ENCODE assay signal across 9 cellular contexts in genomic region chr1:20589331-20590312, GRCh38. TPM values are rescaled to one million over a fixed set of nuclear protein-coding genes. Genes with fewer than 3 reads are reported as not detected.
A peak's percentile ranks its signal among the peaks of the same experiment; 100 is the strongest.
DNase-seq lines count a peak whose midpoint lies in the region; ATAC-seq, FAIRE-seq and TF ChIP-seq lines count a peak whose summit lies in the region.
"Had no signal": no experiment of that assay in that cellular context is flagged by ENCODE, and none has a peak within 500 bp of the region (broad histone marks: within the 10 kb centered on the region; RNA-seq: fewer than 3 reads in every experiment).

No MANE protein-coding gene starts in this region.

- H3K4me1 ChIP-seq in ES-I3 (ENCODE audit: insufficient read depth, low read length), result no peaks in the 10 kb centered on the region
- peaks cover 29% of the 10 kb centered on the region for H3K4me1 ChIP-seq in osteoblast (ENCODE audit: insufficient read depth, low read length)

- H3K79me2 ChIP-seq in osteoblast (ENCODE audit: insufficient read depth, low read length), result no peaks in the 10 kb centered on the region

- ATAC-seq in GM21528 (IDR thresholded peaks at IDR 0.05; ENCODE audit: low FRiP score, unreplicated experiment), result no peak
- ATAC-seq in HG02970 (IDR thresholded peaks at IDR 0.05; ENCODE audit: low FRiP score, unreplicated experiment), result no peak

- no peaks in the 10 kb centered on the region for H4K20me1 ChIP-seq in osteoblast (ENCODE audit: insufficient read depth, low read length)

- intact Hi-C loops in cardiac septum (cut with DNase I), result no loop called here

- H3K27ac ChIP-seq in osteoblast (ENCODE audit: low read depth, low read length), result peak overlapping the region; percentile 3

- peak overlapping the region; percentile 86 for H2AFZ ChIP-seq in osteoblast (ENCODE audit: low read length)

- FAIRE-seq in GM12892 (lab: Jason Lieb, UNC), result no peak

- peak overlapping the region; percentile 56 for H3K4me3 ChIP-seq in osteoblast (ENCODE audit: insufficient read depth, low read length)

- H3K4me2 ChIP-seq in osteoblast (ENCODE audit: insufficient read depth, low read length), result peak overlapping the region; percentile 63

- H3K9me3 ChIP-seq in ES-I3 (ENCODE audit: control insufficient read depth, insufficient read depth, low read length), result no peaks in the 10 kb centered on the region
- H3K9me3 ChIP-seq in osteoblast (ENCODE audit: low read depth, low read length), result no peaks in the 10 kb centered on the region

- no peak for TF ChIP-seq POLR2A in GM12892 (IDR thresholded peaks at IDR 0.05; ENCODE audit: low read depth, low read length)

- H3K27me3 ChIP-seq in osteoblast (ENCODE audit: insufficient read depth, low read length), result no peaks in the 10 kb centered on the region

- DNase-seq in SKM-1 (lab: John Stamatoyannopoulos, UW; ENCODE audit: unreplicated experiment) (peak; percentile 38), cardiac septum (ENCODE audit: low spot score) (peak; percentile 90), osteoblast (ENCODE audit: insufficient read length, low spot score, missing footprints) (peak; percentile 89), GM12892 (ENCODE audit: insufficient read length) (no peak)
- no peak for DNase-seq in stimulated activated naive CD4-positive, alpha-beta T cell (lab: John Stamatoyannopoulos, UW)
- DNase-seq: NCI-H526 treated with DMSO at 0.1 percent for 48 hours had no signal

- TF ChIP-seq CTCF in osteoblast (IDR thresholded peaks at IDR 0.05; ENCODE audit: extremely low read depth, low read depth, low read length), result no peak

- H3K36me3 ChIP-seq in ES-I3 (ENCODE audit: insufficient read depth, low read length), result no peaks in the 10 kb centered on the region; the same call in 1 of the 2 replicates
- H3K36me3 ChIP-seq in osteoblast (ENCODE audit: insufficient read depth, low read length), result no peaks in the 10 kb centered on the region

- H3K9ac ChIP-seq in ES-I3 (ENCODE audit: low read depth, low read length), result peak overlapping the region; percentile 44; the same call in 1 of the 2 replicates

RNA-seq across cellular contexts. Expression of gene CDA, which starts 0.7 kb away (rescaled TPM):
- total RNA-seq in cardiac septum, result 4.0 TPM
- total RNA-seq in osteoblast, result 0.59 and 1.1 TPM in 2 replicates
- polyA plus RNA-seq in GM12892 (2012; ENCODE audit: missing spikeins), result not detected

RNA-seq across cellular contexts. Expression of gene FAM43B, which starts 37.2 kb away (rescaled TPM):
- 3.9 TPM for total RNA-seq in cardiac septum
- total RNA-seq in osteoblast, result under 0.01 TPM in 1 of 2 replicates, not detected in the other
- not detected for polyA plus RNA-seq in GM12892 (2012; ENCODE audit: missing spikeins)

RNA-seq across cellular contexts. Expression of gene PINK1, which starts 43.6 kb away (rescaled TPM):
- total RNA-seq in cardiac septum, result 224 TPM
- total RNA-seq in osteoblast, result 73.1 and 79.3 TPM in 2 replicates
- 1.7 TPM for polyA plus RNA-seq in GM12892 (2012; ENCODE audit: missing spikeins)

Comparison
In these comparisons a context has a peak if more than half of its experiments do, and no peak if none do; other contexts are left out.
1. DNase-seq: peak in SKM-1 (single experiment), cardiac septum (single experiment) and osteoblast (single experiment); none in stimulated activated naive CD4-positive, alpha-beta T cell (0 of 6) and GM12892 (single experiment).